20 cellular contexts compared by ENCODE assay signal in the genomic region with DNA sequence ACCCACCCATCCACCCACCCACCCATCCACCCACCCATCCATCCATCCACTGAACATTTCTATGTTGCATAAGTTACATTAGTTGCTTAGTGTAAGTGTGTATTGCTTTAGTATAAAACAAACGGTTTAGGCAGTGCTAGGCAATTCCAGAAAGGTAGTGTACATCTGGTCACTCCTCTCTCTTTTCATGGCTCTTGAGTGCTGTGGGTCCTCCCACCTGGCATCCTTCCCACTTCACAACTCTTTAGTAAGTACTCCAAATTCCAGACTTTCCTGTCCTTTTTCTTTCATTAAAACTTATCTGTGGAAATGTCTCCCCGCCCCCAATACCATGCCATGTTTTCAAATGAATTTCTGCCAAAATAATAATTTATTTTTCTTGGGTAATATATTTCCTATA.
"Had no signal": no experiment of that assay in that cellular context is flagged by ENCODE, and none has a peak within 500 bp of the region (broad histone marks: within the 10 kb centered on the region; RNA-seq: fewer than 3 reads in every experiment).

No MANE protein-coding gene starts in this region.

- H3K4me3 Mint-ChIP-seq: activated CD8-positive, alpha-beta memory T cell treated with anti-CD3 and anti-CD28 coated beads, Interleukin-2, amount 10 ng/mL, durations not matched to agents 7 days and 5 days; activated naive CD8-positive, alpha-beta T cell; activated T-cell treated with anti-CD3 and anti-CD28 coated beads, Interleukin-2, amount 50 U/mL, for 24 hours; naive thymus-derived CD8-positive, alpha-beta T cell; T-cell; type B pancreatic cell had no signal

- H3K4me1 Mint-ChIP-seq: activated CD8-positive, alpha-beta memory T cell treated with anti-CD3 and anti-CD28 coated beads, Interleukin-2, amount 10 ng/mL, durations not matched to agents 7 days and 5 days; T-cell had no signal

- H3K9me3 ChIP-seq: breast epithelium, gastroesophageal sphincter, sigmoid colon had no signal

- H3K36me3 Mint-ChIP-seq: activated CD8-positive, alpha-beta memory T cell treated with anti-CD3 and anti-CD28 coated beads, Interleukin-2, amount 10 ng/mL, durations not matched to agents 7 days and 5 days had no signal

- H3K4me3 ChIP-seq: breast epithelium, gastroesophageal sphincter, sigmoid colon had no signal

- H3K36me3 ChIP-seq: breast epithelium had no signal

- H3K4me1 ChIP-seq: breast epithelium, gastroesophageal sphincter had no signal

- DNase-seq: activated CD4-positive, alpha-beta T cell treated with anti-CD3 and anti-CD28 coated beads for 1 hour; activated CD4-positive, alpha-beta T cell treated with anti-CD3 and anti-CD28 coated beads, Interleukin-2, amount 50 U/mL, for 48 hours; activated CD8-positive, alpha-beta memory T cell treated with anti-CD3 and anti-CD28 coated beads, Interleukin-2, amount 10 ng/mL, durations not matched to agents 7 days and 5 days; activated effector memory CD4-positive, alpha-beta T cell treated with anti-CD3 and anti-CD28 coated beads, Interleukin-2, amount 50 U/mL, for 16 hours; activated T-cell treated with anti-CD3 and anti-CD28 coated beads, Interleukin-2, amount 50 U/mL, for 24 hours; effector CD8-positive, alpha-beta T cell; naive thymus-derived CD8-positive, alpha-beta T cell; occipital lobe; sigmoid colon; stimulated activated CD4-positive, alpha-beta T cell treated with anti-CD3 and anti-CD28 coated beads, Interleukin-2, amount 100 ng/mL, for 48 hours; stimulated activated naive CD4-positive, alpha-beta T cell treated with Interleukin-2 at 50 U/mL for 16 hours; T-cell; T1000 had no signal

- FAIRE-seq: colon, keratinocyte had no signal

- H3K9me3 Mint-ChIP-seq: activated T-cell treated with anti-CD3 and anti-CD28 coated beads, Interleukin-2, amount 50 U/mL, for 24 hours; naive thymus-derived CD8-positive, alpha-beta T cell; T-cell; type B pancreatic cell had no signal

- H3K27me3 Mint-ChIP-seq: activated CD8-positive, alpha-beta memory T cell treated with anti-CD3 and anti-CD28 coated beads, Interleukin-2, amount 10 ng/mL, durations not matched to agents 7 days and 5 days; activated naive CD8-positive, alpha-beta T cell; activated T-cell treated with anti-CD3 and anti-CD28 coated beads, Interleukin-2, amount 50 U/mL, for 24 hours; naive thymus-derived CD8-positive, alpha-beta T cell; progenitor cell of endocrine pancreas; T-cell; type B pancreatic cell had no signal

- H3K27ac ChIP-seq: breast epithelium, gastroesophageal sphincter, sigmoid colon had no signal

- H3K27me3 ChIP-seq: breast epithelium, gastroesophageal sphincter, sigmoid colon had no signal

- ATAC-seq: activated CD8-positive, alpha-beta memory T cell treated with anti-CD3 and anti-CD28 coated beads, Interleukin-2, amount 10 ng/mL, durations not matched to agents 7 days and 5 days; gastroesophageal sphincter; naive thymus-derived CD8-positive, alpha-beta T cell; T-cell had no signal

- H3K27ac Mint-ChIP-seq: activated CD8-positive, alpha-beta memory T cell treated with anti-CD3 and anti-CD28 coated beads, Interleukin-2, amount 10 ng/mL, durations not matched to agents 7 days and 5 days; activated naive CD8-positive, alpha-beta T cell; activated T-cell treated with anti-CD3 and anti-CD28 coated beads, Interleukin-2, amount 50 U/mL, for 24 hours; T-cell; type B pancreatic cell had no signal
